Comparison of ENCODE assay signal across 8 cellular contexts in the genomic region with DNA sequence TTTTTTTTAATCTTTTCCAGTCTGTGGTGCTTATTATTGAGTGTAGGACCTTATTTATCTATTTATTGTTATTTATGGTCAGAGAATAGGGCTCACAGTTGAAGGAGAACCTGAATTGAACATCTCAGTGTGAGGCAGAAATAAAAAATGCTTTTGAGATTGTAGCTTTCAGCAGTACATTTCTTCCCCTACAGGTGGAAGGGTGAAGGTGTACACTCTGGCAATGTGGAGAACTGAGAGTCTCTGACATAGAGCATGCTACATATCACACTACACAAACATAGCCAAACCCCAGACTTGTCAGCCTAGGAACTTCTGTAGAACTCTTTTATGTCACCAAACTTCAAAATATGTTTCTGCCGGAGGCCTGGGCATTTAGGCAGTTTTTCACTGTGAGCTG.
DNase-seq lines count a peak whose midpoint lies in the region; ATAC-seq and TF ChIP-seq lines count a peak whose summit lies in the region.

No MANE protein-coding gene starts in this region.

- WGBS in upper lobe of left lung, 2 donors, result 86 to 94% methylated on average over 1 of the region's 1 CpG

- no peaks in the 10 kb centered on the region for H3K27me3 ChIP-seq in upper lobe of left lung

- no peak for TF ChIP-seq EP300 in upper lobe of left lung (IDR thresholded peaks at IDR 0.05)

- H3K36me3 ChIP-seq in upper lobe of left lung, result no peaks in the 10 kb centered on the region

- peak overlapping the region in 1 of 4 donors; percentile 3 for H3K27ac ChIP-seq in upper lobe of left lung

- H3K4me1 ChIP-seq in upper lobe of left lung, result peaks cover 0 to 10% (median 4%) of the 10 kb centered on the region in 4 donors

- TF ChIP-seq POLR2A in NB4 (IDR thresholded peaks at IDR 0.05; ENCODE audit: extremely low read depth, insufficient read length) (no peak), upper lobe of left lung (IDR thresholded peaks at IDR 0.05) (no peak)

- ATAC-seq in GM18498 (IDR thresholded peaks at IDR 0.05; ENCODE audit: unreplicated experiment) (peak; percentile 91), GM21576 (IDR thresholded peaks at IDR 0.05; ENCODE audit: unreplicated experiment) (peak; percentile 89), upper lobe of left lung (ENCODE audit: low FRiP score in 2 of 2) (no peak)

- DNase-seq in NB4 (ENCODE audit: low read depth) (peak; percentile 18), kidney tubule cell (ENCODE audit: low spot score) (peak; percentile 6), NCI-H524 treated with DMSO at 0.1 percent for 48 hours (lab: John Stamatoyannopoulos, UW) (no peak), upper lobe of left lung (no peak), COLO829 (ENCODE audit: low spot score) (no peak)
- DNase-seq in activated CD4-positive, alpha-beta T cell treated with anti-CD3 and anti-CD28 coated beads for 1 hour, result no peak

- H3K4me3 ChIP-seq in NB4 (ENCODE audit: low read depth, low read length), result no peak overlapping the region
- H3K4me3 ChIP-seq in upper lobe of left lung, result no peak overlapping the region

- no peak for TF ChIP-seq CTCF in NB4 (IDR thresholded peaks at IDR 0.05; ENCODE audit: low read depth, low read length)
- peak in 3 of 6 experiments; percentile 20 to 38 (median 24) for TF ChIP-seq CTCF in upper lobe of left lung (IDR thresholded peaks at IDR 0.05)

- H3K9me3 ChIP-seq in upper lobe of left lung, result no peaks in the 10 kb centered on the region

Comparison
In these comparisons a context has a peak if more than half of its experiments do, and no peak if none do; other contexts are left out.
1. ATAC-seq: peak in GM18498 (single experiment) and GM21576 (single experiment); none in upper lobe of left lung (0 of 2).
2. DNase-seq: peak in NB4 (single experiment) and kidney tubule cell (single experiment); none in NCI-H524 treated with DMSO at 0.1 percent for 48 hours (single experiment), upper lobe of left lung (0 of 2), activated CD4-positive, alpha-beta T cell treated with anti-CD3 and anti-CD28 coated beads for 1 hour (single experiment) and COLO829 (single experiment).